In genomic region chr5:34007675-34008600, GRCh38 we compare ENCODE assay signal across 8 cellular contexts. TPM values are rescaled to one million over a fixed set of nuclear protein-coding genes. Genes with fewer than 3 reads are reported as not detected.
DNase-seq lines count a peak whose midpoint lies in the region; ATAC-seq and TF ChIP-seq lines count a peak whose summit lies in the region.

TSS of gene AMACR (minus strand) at chr5:34008050. CDS start at chr5:34008019, 31 bp downstream.

- DNase-seq in GM10248 (ENCODE audit: extremely low spot score) (peak; percentile 94), NCI-H1048 (lab: John Stamatoyannopoulos, UW) (peak; percentile 76), SK-N-MC (ENCODE audit: low read depth, low spot score) (peak; percentile 48), glomerular visceral epithelial cell (ENCODE audit: extremely low spot score) (peak; percentile 98), osteoblast (ENCODE audit: insufficient read length, low spot score, missing footprints) (peak; percentile 97), thoracic aorta (ENCODE audit: low spot score) (peak; percentile 42)

- H3K9me3 ChIP-seq in SK-N-MC (ENCODE audit: low read depth, low read length) (no peaks in the 10 kb centered on the region), osteoblast (ENCODE audit: low read depth, low read length) (no peaks in the 10 kb centered on the region), thoracic aorta (no peaks in the 10 kb centered on the region)

- no peaks in the 10 kb centered on the region for H3K27me3 ChIP-seq in osteoblast (ENCODE audit: insufficient read depth, low read length)
- no peaks in the 10 kb centered on the region for H3K27me3 ChIP-seq in thoracic aorta (replicated peaks; ENCODE audit: insufficient read depth)

- H3K27ac ChIP-seq in SK-N-MC (peak within 1 kb of the TSS; percentile 85), osteoblast (ENCODE audit: low read depth, low read length) (peak within 1 kb of the TSS; percentile 86), thoracic aorta (peak within 1 kb of the TSS; percentile 80 to 81)

- no peaks in the 10 kb centered on the region for H4K20me1 ChIP-seq in osteoblast (ENCODE audit: insufficient read depth, low read length)

- H3K4me2 ChIP-seq in osteoblast (ENCODE audit: insufficient read depth, low read length) = peak within 1 kb of the TSS; percentile 98

- CTCF ChIA-PET in GM10248 (lab: Yijun Ruan, JAX) = interaction anchor here (1.3 to 1.9 kb wide), 3 partner anchors 10 to 13 kb away, joined by 3 to 6 read pairs (median 4); no protein-coding TSS in a partner anchor

- H3K4me3 Mint-ChIP-seq in activated naive CD4-positive, alpha-beta T cell treated with anti-CD3 and anti-CD28 coated beads, Interleukin-2, amount 50 U/mL, for 24 hours = peak within 1 kb of the TSS; percentile 91

- POLR2A ChIA-PET in GM10248 (lab: Yijun Ruan, JAX) = no interaction called here

- no peaks in the 10 kb centered on the region for H3K9me3 Mint-ChIP-seq in activated naive CD4-positive, alpha-beta T cell treated with anti-CD3 and anti-CD28 coated beads, Interleukin-2, amount 50 U/mL, for 24 hours

- H3K4me1 ChIP-seq in osteoblast (ENCODE audit: insufficient read depth, low read length) (peaks cover 23% of the 10 kb centered on the region), thoracic aorta (ENCODE audit: control insufficient read depth in 1 of 2, low read depth in 2 of 2) (peaks cover 5 to 26% of the 10 kb centered on the region in 2 donors)

- H2AFZ ChIP-seq in osteoblast (ENCODE audit: low read length) = peak within 1 kb of the TSS; percentile 97

- peak within 1 kb of the TSS; percentile 88 for H3K9ac ChIP-seq in SK-N-MC (ENCODE audit: insufficient read length)

- H3K79me2 ChIP-seq in osteoblast (ENCODE audit: insufficient read depth, low read length) = peaks cover 13% of the 10 kb centered on the region

- no peak for TF ChIP-seq CTCF in GM10248 (IDR thresholded peaks at IDR 0.05; ENCODE audit: control extremely low read depth, extremely low read depth, low read depth, missing control alignments)
- no peak for TF ChIP-seq CTCF in osteoblast (IDR thresholded peaks at IDR 0.05; ENCODE audit: extremely low read depth, low read depth, low read length)
- TF ChIP-seq CTCF in thoracic aorta (IDR thresholded peaks at IDR 0.05) = no peak

- H3K36me3 ChIP-seq in SK-N-MC (ENCODE audit: insufficient read depth, low read length) = peaks cover 20% of the 10 kb centered on the region
- H3K36me3 ChIP-seq in osteoblast (ENCODE audit: insufficient read depth, low read length) = peaks cover 16% of the 10 kb centered on the region
- H3K36me3 ChIP-seq in thoracic aorta = no peaks in the 10 kb centered on the region

- H3K4me1 Mint-ChIP-seq in activated naive CD4-positive, alpha-beta T cell treated with anti-CD3 and anti-CD28 coated beads, Interleukin-2, amount 50 U/mL, for 24 hours = peaks cover 28% of the 10 kb centered on the region

- H3K4me3 ChIP-seq in SK-N-MC = peak within 1 kb of the TSS; percentile 94
- H3K4me3 ChIP-seq in osteoblast (ENCODE audit: insufficient read depth, low read length) = peak within 1 kb of the TSS; percentile 91
- H3K4me3 ChIP-seq in thoracic aorta = peak within 1 kb of the TSS; percentile 81

- H3K27ac Mint-ChIP-seq in activated naive CD4-positive, alpha-beta T cell treated with anti-CD3 and anti-CD28 coated beads, Interleukin-2, amount 50 U/mL, for 24 hours = peak within 1 kb of the TSS; percentile 92

- peaks cover 2% of the 10 kb centered on the region for H3K36me3 Mint-ChIP-seq in activated naive CD4-positive, alpha-beta T cell treated with anti-CD3 and anti-CD28 coated beads, Interleukin-2, amount 50 U/mL, for 24 hours

- peak; percentile 95 for ATAC-seq in HG02588 (IDR thresholded peaks at IDR 0.05; ENCODE audit: unreplicated experiment)
- peak; percentile 83 for ATAC-seq in thoracic aorta (ENCODE audit: insufficient number of reproducible peaks, low FRiP score, low read depth)

- no peaks in the 10 kb centered on the region for H3K27me3 Mint-ChIP-seq in activated naive CD4-positive, alpha-beta T cell treated with anti-CD3 and anti-CD28 coated beads, Interleukin-2, amount 50 U/mL, for 24 hours

RNA-seq across cellular contexts. Expression of gene AMACR, which starts in this region (rescaled TPM):
- total RNA-seq in osteoblast (15.2 and 15.3 TPM in 2 replicates), thoracic aorta (1 to 10 TPM; 7.3 to 8.4 TPM)

Comparison
In these comparisons a context has a peak if more than half of its experiments do, and no peak if none do; other contexts are left out.
1. Peak in every context shown above with its lines: DNase-seq, ATAC-seq, H3K4me3 ChIP-seq and H3K27ac ChIP-seq.
2. DNase-seq: peak in every context shown above with its lines; median percentile 98 in glomerular visceral epithelial cell; 97 in osteoblast; 94 in GM10248; 76 in NCI-H1048; 48 in SK-N-MC; 42 in thoracic aorta.